18 cellular contexts compared by ENCODE assay signal in the genomic region with DNA sequence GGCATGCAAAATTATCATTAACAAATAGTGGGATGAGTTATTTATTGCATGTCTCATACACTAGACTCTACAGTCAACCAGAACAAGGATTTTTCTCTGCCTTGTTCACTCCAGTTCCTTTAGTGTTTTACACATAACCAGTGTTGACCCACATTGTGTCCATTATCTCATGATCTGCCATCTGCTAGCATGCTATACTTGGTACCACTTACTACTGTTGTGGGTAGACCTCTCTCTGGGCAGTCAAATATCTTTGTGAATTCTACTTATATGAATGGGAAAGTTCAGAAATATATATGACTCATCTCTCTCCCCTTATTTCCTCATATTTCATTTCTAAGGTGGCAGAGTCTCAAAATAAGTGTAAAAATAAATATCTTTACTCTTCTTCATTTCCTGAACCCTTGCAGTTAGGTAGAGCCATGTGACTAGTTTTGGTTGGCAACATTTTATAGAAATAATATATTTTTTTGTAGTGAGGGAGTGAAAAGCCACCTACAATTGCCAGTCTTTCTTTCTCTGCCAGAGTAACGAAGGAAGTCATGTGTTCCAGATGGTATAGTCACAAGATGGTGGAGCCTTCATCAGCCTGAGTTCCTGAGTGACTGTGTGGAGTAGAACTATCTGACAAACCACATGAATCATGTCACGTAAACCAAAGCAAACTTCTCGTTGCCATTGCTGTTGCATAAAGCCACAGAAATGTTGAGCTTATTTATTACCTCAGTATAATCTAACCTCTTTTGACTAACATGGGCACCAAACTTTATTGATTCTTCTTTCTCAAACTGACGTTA.
DNase-seq lines count a peak whose midpoint lies in the region; ATAC-seq, FAIRE-seq and TF ChIP-seq lines count a peak whose summit lies in the region.
"Had no signal": no experiment of that assay in that cellular context is flagged by ENCODE, and none has a peak within 500 bp of the region (broad histone marks: within the 10 kb centered on the region; RNA-seq: fewer than 3 reads in every experiment).

No MANE protein-coding gene starts in this region.

- BruUV-seq in MCF 10A (replicated peaks; lab: Mats Ljungman, UMichigan) = no TSS peak
- BruUV-seq in GM12878 (replicated peaks; lab: Mats Ljungman, UMichigan) = no TSS peak

- H3K27me3 ChIP-seq in breast epithelium (no peaks in the 10 kb centered on the region), GM12878 (replicated peaks in 1 of 2; ENCODE audit: control insufficient read depth in 2 of 2, insufficient read depth in 2 of 2, low read length in 1 of 2) (no peaks in the 10 kb centered on the region), endodermal cell (ENCODE audit: control insufficient read depth, insufficient read depth, low read length, poor library complexity, severe bottlenecking) (no peaks in the 10 kb centered on the region)

- SMC1A ChIA-PET in GM12878 (lab: Charles Lee; ENCODE audit: uncharacterized antibody, unreplicated experiment) = interaction anchor here (0.7 to 1.4 kb wide), 8 partner anchors 9 to 120 kb away, joined by 3 to 4 read pairs (median 3); no protein-coding TSS in a partner anchor

- H3K4me3 Mint-ChIP-seq in MCF 10A (ENCODE audit: unreplicated experiment) (no peak overlapping the region), endodermal cell (no peak overlapping the region)
- H3K4me3 Mint-ChIP-seq: CD4-positive, alpha-beta T cell; T-helper 17 cell; type B pancreatic cell had no signal

- no peak for TF ChIP-seq EP300 in GM12878 (IDR thresholded peaks at IDR 0.05; ENCODE audit: borderline replicate concordance in 1 of 2, control insufficient read depth in 1 of 2, low read depth in 2 of 2, low read length in 2 of 2)

- H3K4me2 ChIP-seq in GM12878 (ENCODE audit: control insufficient read depth, insufficient read depth) = no peak overlapping the region

- intact Hi-C loops in MCF 10A (cut with micrococcal nuclease) = no loop called here
- intact Hi-C loops in breast epithelium (cut with DNase I; ENCODE audit: low total_unique reads) = no loop called here
- intact Hi-C loops in GM12878 (cut with micrococcal nuclease; ENCODE audit: unreplicated experiment) = no loop called here

- H3K9ac ChIP-seq in GM12878 (ENCODE audit: control insufficient read depth, insufficient read depth, low read length) (no peak overlapping the region), endodermal cell (ENCODE audit: extremely low read depth, low read length, poor library complexity, severe bottlenecking) (no peak overlapping the region)

- H4K20me1 ChIP-seq in GM12878 (ENCODE audit: control insufficient read depth, insufficient read depth) = no peaks in the 10 kb centered on the region

- peak; percentile 19 for DNase-seq in MCF 10A (ENCODE audit: unreplicated experiment)
- no peak for DNase-seq in breast epithelium (ENCODE audit: low spot score in 2 of 2)
- DNase-seq in Jurkat, Clone E6-1 (ENCODE audit: low read depth, low spot score) = peak; percentile 49
- no peak for DNase-seq in GM12878 (ENCODE audit: low read depth, low spot score)
- DNase-seq in stimulated activated naive CD8-positive, alpha-beta T cell treated with anti-CD3 and anti-CD28 coated beads, Interleukin-15, Interleukin-2, amounts not matched to agents 100 U/mL and 50 U/mL, for 24 hours = no peak
- DNase-seq in OCI-M1 (lab: John Stamatoyannopoulos, UW) = no peak
- no peak for DNase-seq in endodermal cell
- no peak for DNase-seq in DMS79 treated with DMSO at 0.1 percent for 48 hours (lab: John Stamatoyannopoulos, UW)
- DNase-seq: activated CD4-positive, alpha-beta T cell treated with anti-CD3 and anti-CD28 coated beads for 48 hours; CD4-positive, alpha-beta T cell; HCEC 1CT; mesenchymal stem cell; NCI-H1092 treated with DMSO at 0.1 percent for 48 hours; NCI-H1930; psoas muscle; stimulated activated CD8-positive, alpha-beta memory T cell treated with anti-CD3 and anti-CD28 coated beads, Interleukin-4, amount 100 ng/mL, for 48 hours; T-helper 17 cell had no signal

- RAD21 ChIA-PET in GM12878 (lab: Charles Lee; ENCODE audit: unreplicated experiment) = interaction anchor here (1.1 to 2.1 kb wide), 2 partner anchors 9 to 11 kb away, joined by 5 read pairs; no protein-coding TSS in a partner anchor

- no peak for TF ChIP-seq POLR2A in breast epithelium (IDR thresholded peaks at IDR 0.05)
- no peak for TF ChIP-seq POLR2A in GM12878 (IDR thresholded peaks at IDR 0.05; ENCODE audit: low read depth, low read length)

- no peaks in the 10 kb centered on the region for H3K36me3 ChIP-seq in breast epithelium
- H3K36me3 ChIP-seq in GM12878 (ENCODE audit: control insufficient read depth in 2 of 2, insufficient read depth in 2 of 2, low read length in 1 of 2) = no peaks in the 10 kb centered on the region
- no peaks in the 10 kb centered on the region for H3K36me3 ChIP-seq in endodermal cell (ENCODE audit: control insufficient read depth, insufficient read depth, low read length)

- H3K27me3 Mint-ChIP-seq in MCF 10A (ENCODE audit: insufficient read depth, unreplicated experiment) = no peaks in the 10 kb centered on the region
- H3K27me3 Mint-ChIP-seq in endodermal cell (ENCODE audit: insufficient read depth) = no peaks in the 10 kb centered on the region
- H3K27me3 Mint-ChIP-seq: CD4-positive, alpha-beta T cell; T-helper 17 cell; type B pancreatic cell had no signal

- WGBS in GM12878 (ENCODE audit: insufficient coverage, insufficient replicate concordance, low lambda C conversion rate, missing lambda C conversion rate) = 10% methylated on average over 4 of the region's 4 CpGs
- 93% methylated on average over 4 of the region's 4 CpGs for WGBS in endodermal cell (ENCODE audit: insufficient coverage in 1 of 2, insufficient read length in 1 of 2), 2 experiments

- H3K4me3 ChIP-seq in breast epithelium (no peak overlapping the region), GM12878 (no peak overlapping the region), endodermal cell (ENCODE audit: low read length) (no peak overlapping the region)
- H3K4me3 ChIP-seq in Jurkat, Clone E6-1 (ENCODE audit: low read length) = no peak overlapping the region
- H3K4me3 ChIP-seq: psoas muscle had no signal

- CTCF ChIA-PET in MCF 10A (lab: Yijun Ruan, JAX) = no interaction called here
- CTCF ChIA-PET in GM12878 (lab: Yijun Ruan, JAX) = interaction anchor here (0.8 to 1.1 kb wide), 2 partner anchors 23 to 26 kb away, joined by 3 to 4 read pairs; no protein-coding TSS in a partner anchor

- no peak overlapping the region for H3K27ac Mint-ChIP-seq in MCF 10A (ENCODE audit: low read depth, unreplicated experiment)
- no peak overlapping the region for H3K27ac Mint-ChIP-seq in endodermal cell
- H3K27ac Mint-ChIP-seq: CD4-positive, alpha-beta T cell; T-helper 17 cell; type B pancreatic cell had no signal

- H2AFZ ChIP-seq in GM12878 (ENCODE audit: control insufficient read depth, low read depth, low read length) = peak overlapping the region; percentile 29; the same call in 1 of the 2 replicates

- peak; percentile 68 for ATAC-seq in GM12878
- peak; percentile 23 for ATAC-seq in stimulated activated naive CD8-positive, alpha-beta T cell treated with anti-CD3 and anti-CD28 coated beads, Interleukin-15, Interleukin-2, amounts not matched to agents 100 U/mL and 50 U/mL, for 24 hours
- ATAC-seq: psoas muscle, T-helper 17 cell had no signal

- H3K36me3 Mint-ChIP-seq in MCF 10A (ENCODE audit: insufficient read depth, unreplicated experiment) (no peaks in the 10 kb centered on the region), endodermal cell (ENCODE audit: low read depth) (no peaks in the 10 kb centered on the region)
- H3K36me3 Mint-ChIP-seq: type B pancreatic cell had no signal

- H3K27ac ChIP-seq in breast epithelium = no peak overlapping the region
- no peak overlapping the region for H3K27ac ChIP-seq in GM12878 (ENCODE audit: control insufficient read depth, insufficient read depth)
- H3K27ac ChIP-seq in endodermal cell (ENCODE audit: low read depth, low read length) = no peak overlapping the region
- H3K27ac ChIP-seq: psoas muscle had no signal

- in situ Hi-C loops in GM12878 (cut with MboI) = no loop called here

- no peaks in the 10 kb centered on the region for H3K9me3 ChIP-seq in breast epithelium
- no peaks in the 10 kb centered on the region; the same call in 2 of the 3 replicates for H3K9me3 ChIP-seq in GM12878 (replicated peaks; ENCODE audit: control insufficient read depth, insufficient read depth, low read length)
- no peaks in the 10 kb centered on the region for H3K9me3 ChIP-seq in endodermal cell (ENCODE audit: control insufficient read depth, low read length)
- H3K9me3 ChIP-seq: psoas muscle had no signal

- TF ChIP-seq CTCF in MCF 10A (IDR thresholded peaks at IDR 0.05; ENCODE audit: unreplicated experiment) = no peak
- no peak for TF ChIP-seq CTCF in breast epithelium (IDR thresholded peaks at IDR 0.05)
- TF ChIP-seq CTCF in GM12878 (IDR thresholded peaks at IDR 0.05 in 2 of 3, conservative IDR thresholded peaks at IDR 0.05 in 1 of 3; ENCODE audit: control insufficient read depth in 2 of 3, extremely low read depth in 1 of 3, insufficient read depth in 1 of 3, low read depth in 3 of 3, low read length in 3 of 3) = no peak
- no peak for TF ChIP-seq CTCF in endodermal cell (conservative IDR thresholded peaks at IDR 0.05)

- no peaks in the 10 kb centered on the region for H3K4me1 Mint-ChIP-seq in MCF 10A (ENCODE audit: insufficient read depth, unreplicated experiment)
- peaks cover 18% of the 10 kb centered on the region for H3K4me1 Mint-ChIP-seq in endodermal cell
- H3K4me1 Mint-ChIP-seq: T-helper 17 cell had no signal

- H3K4me1 ChIP-seq in breast epithelium (no peaks in the 10 kb centered on the region), GM12878 (ENCODE audit: control insufficient read depth, insufficient read depth, low read length) (peaks cover 11% of the 10 kb centered on the region), endodermal cell (ENCODE audit: control insufficient read depth, insufficient read depth, low read length) (no peaks in the 10 kb centered on the region)
- H3K4me1 ChIP-seq: psoas muscle had no signal

- TF ChIP-seq RAD21 in GM12878 (IDR thresholded peaks at IDR 0.05; ENCODE audit: insufficient read depth, low read depth, low read length) = no peak

- peaks cover 8% of the 10 kb centered on the region for H3K9me3 Mint-ChIP-seq in MCF 10A (ENCODE audit: unreplicated experiment)
- H3K9me3 Mint-ChIP-seq in endodermal cell = no peaks in the 10 kb centered on the region

- POLR2A ChIA-PET in MCF 10A (lab: Yijun Ruan, JAX) = no interaction called here
- POLR2A ChIA-PET in GM12878 (lab: Charles Lee) = no interaction called here

- H3K79me2 ChIP-seq in GM12878 (ENCODE audit: control insufficient read depth, insufficient read depth, low read length) = no peaks in the 10 kb centered on the region

- no peak for FAIRE-seq in GM12878 (lab: Jason Lieb, UNC)

TF ChIP-seq in GM12878, 131 proteins besides CTCF, POLR2A, EP300 and RAD21 (continues in another document):
- TF ChIP-seq SMARCA5 (IDR thresholded peaks at IDR 0.05) (no peak), MEF2B (IDR thresholded peaks at IDR 0.05; ENCODE audit: partially characterized antibody, poor library complexity, severe bottlenecking) (peak; percentile 36), BACH1 (IDR thresholded peaks at IDR 0.05; ENCODE audit: borderline replicate concordance) (no peak), GATAD2B (conservative IDR thresholded peaks at IDR 0.05; ENCODE audit: low read depth) (no peak), IKZF1 (conservative IDR thresholded peaks at IDR 0.05) (0 out of 2 replicates have a peak, but pooled peaks have one; percentile 13)

Comparison
In these comparisons a context has a peak if more than half of its experiments do, and no peak if none do; other contexts are left out.
1. DNase-seq: peak in MCF 10A (single experiment) and Jurkat, Clone E6-1 (single experiment); none in breast epithelium (0 of 2), GM12878 (single experiment), stimulated activated naive CD8-positive, alpha-beta T cell treated with anti-CD3 and anti-CD28 coated beads, Interleukin-15, Interleukin-2, amounts not matched to agents 100 U/mL and 50 U/mL, for 24 hours (single experiment), OCI-M1 (single experiment), endodermal cell (single experiment) and DMS79 treated with DMSO at 0.1 percent for 48 hours (single experiment).